1 cellular context compared by ENCODE assay signal in the genomic region with DNA sequence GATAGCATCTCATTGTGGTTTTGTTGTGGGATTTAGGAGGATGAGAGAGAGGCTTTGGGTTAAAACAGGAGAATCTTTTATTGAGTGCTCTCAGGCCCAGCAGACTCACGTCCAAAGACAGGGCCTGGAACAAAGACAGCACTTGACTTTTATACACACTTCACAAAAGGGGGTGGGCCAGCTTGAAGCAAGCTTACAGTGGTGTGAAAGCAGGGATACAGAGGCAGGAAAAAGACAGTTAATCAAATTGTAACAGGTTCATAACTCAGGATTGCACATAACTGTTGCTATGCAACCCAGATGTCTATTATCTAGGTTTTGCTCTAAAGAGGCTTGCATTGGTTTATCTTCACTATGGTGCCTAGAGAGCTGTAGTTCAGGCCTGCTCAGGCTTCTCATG.
TF ChIP-seq lines count a peak whose summit lies in the region.

No MANE protein-coding gene starts in this region.

TF ChIP-seq in GM23338, 12 proteins besides CTCF, POLR2A, EP300 and RAD21 (continued from another document):
- TF ChIP-seq, protein P1, sequence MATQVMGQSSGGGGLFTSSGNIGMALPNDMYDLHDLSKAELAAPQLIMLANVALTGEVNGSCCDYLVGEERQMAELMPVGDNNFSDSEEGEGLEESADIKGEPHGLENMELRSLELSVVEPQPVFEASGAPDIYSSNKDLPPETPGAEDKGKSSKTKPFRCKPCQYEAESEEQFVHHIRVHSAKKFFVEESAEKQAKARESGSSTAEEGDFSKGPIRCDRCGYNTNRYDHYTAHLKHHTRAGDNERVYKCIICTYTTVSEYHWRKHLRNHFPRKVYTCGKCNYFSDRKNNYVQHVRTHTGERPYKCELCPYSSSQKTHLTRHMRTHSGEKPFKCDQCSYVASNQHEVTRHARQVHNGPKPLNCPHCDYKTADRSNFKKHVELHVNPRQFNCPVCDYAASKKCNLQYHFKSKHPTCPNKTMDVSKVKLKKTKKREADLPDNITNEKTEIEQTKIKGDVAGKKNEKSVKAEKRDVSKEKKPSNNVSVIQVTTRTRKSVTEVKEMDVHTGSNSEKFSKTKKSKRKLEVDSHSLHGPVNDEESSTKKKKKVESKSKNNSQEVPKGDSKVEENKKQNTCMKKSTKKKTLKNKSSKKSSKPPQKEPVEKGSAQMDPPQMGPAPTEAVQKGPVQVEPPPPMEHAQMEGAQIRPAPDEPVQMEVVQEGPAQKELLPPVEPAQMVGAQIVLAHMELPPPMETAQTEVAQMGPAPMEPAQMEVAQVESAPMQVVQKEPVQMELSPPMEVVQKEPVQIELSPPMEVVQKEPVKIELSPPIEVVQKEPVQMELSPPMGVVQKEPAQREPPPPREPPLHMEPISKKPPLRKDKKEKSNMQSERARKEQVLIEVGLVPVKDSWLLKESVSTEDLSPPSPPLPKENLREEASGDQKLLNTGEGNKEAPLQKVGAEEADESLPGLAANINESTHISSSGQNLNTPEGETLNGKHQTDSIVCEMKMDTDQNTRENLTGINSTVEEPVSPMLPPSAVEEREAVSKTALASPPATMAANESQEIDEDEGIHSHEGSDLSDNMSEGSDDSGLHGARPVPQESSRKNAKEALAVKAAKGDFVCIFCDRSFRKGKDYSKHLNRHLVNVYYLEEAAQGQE (IDR thresholded peaks at IDR 0.05; ENCODE audit: unreplicated experiment): no peak
- TF ChIP-seq CREB1 (CRISPR knock-in tag; IDR thresholded peaks at IDR 0.05; ENCODE audit: low read depth): no peak
- no peak for TF ChIP-seq ETS1 (IDR thresholded peaks at IDR 0.05)
- no peak for TF ChIP-seq EZH2 (IDR thresholded peaks at IDR 0.05; ENCODE audit: low read depth, unreplicated experiment)
- no peak for TF ChIP-seq ZNF114 (CRISPR knock-in tag; IDR thresholded peaks at IDR 0.05)
